In genomic region chr3:123524987-123525386, GRCh38 we compare ENCODE assay signal across 26 cellular contexts. TPM values are rescaled to one million over a fixed set of nuclear protein-coding genes. Genes with fewer than 3 reads are reported as not detected.
A peak's percentile ranks its signal among the peaks of the same experiment; 100 is the strongest.
DNase-seq lines count a peak whose midpoint lies in the region; ATAC-seq, FAIRE-seq and TF ChIP-seq lines count a peak whose summit lies in the region.
"Had no signal": no experiment of that assay in that cellular context is flagged by ENCODE, and none has a peak within 500 bp of the region (broad histone marks: within the 10 kb centered on the region; RNA-seq: fewer than 3 reads in every experiment).

No MANE protein-coding gene starts in this region.

- H4K20me1 ChIP-seq in H9 (ENCODE audit: control insufficient read depth, insufficient read depth, insufficient read length), result no peaks in the 10 kb centered on the region

- H3K36me3 Mint-ChIP-seq in CD4-positive, alpha-beta T cell (ENCODE audit: low read depth), result peaks cover 38% of the 10 kb centered on the region
- H3K36me3 Mint-ChIP-seq in neural crest cell (ENCODE audit: low read depth) (peaks cover 3% of the 10 kb centered on the region), H9 (ENCODE audit: insufficient read depth in 1 of 3, low read depth in 3 of 3) (peaks cover 0 to 12% (median 4%) of the 10 kb centered on the region in 3 experiments; a peak in 4 of 7 replicates)

- FAIRE-seq in GM19239 (lab: Jason Lieb, UNC), result no peak
- FAIRE-seq: A549 had no signal

- no peaks in the 10 kb centered on the region for H3K27me3 ChIP-seq in CD4-positive, alpha-beta T cell (ENCODE audit: control insufficient read depth, insufficient read depth, low read length)
- H3K27me3 ChIP-seq in H9 (ENCODE audit: insufficient read depth, low read length), result no peaks in the 10 kb centered on the region

- no peaks in the 10 kb centered on the region for H3K4me1 ChIP-seq in H9 (ENCODE audit: insufficient read depth, low read length)
- H3K4me1 ChIP-seq: A549 had no signal

- intact Hi-C loops in CD4-positive, alpha-beta T cell (cut with DNase I, micrococcal nuclease), result no loop called here
- intact Hi-C loops in left colon (cut with DNase I, micrococcal nuclease), result no loop called here

- no peak overlapping the region for H2BK5ac ChIP-seq in H9 (ENCODE audit: insufficient read length, low read length)

- no peak overlapping the region for H3K18ac ChIP-seq in H9 (ENCODE audit: insufficient read length, low read depth, low read length)

- H3K9ac ChIP-seq in H9 (ENCODE audit: extremely low read depth, insufficient read length, low read length), result no peak overlapping the region

- no peaks in the 10 kb centered on the region for H3K79me1 ChIP-seq in H9 (ENCODE audit: insufficient read depth, low read depth, low read length, poor library complexity, severe bottlenecking)

- POLR2A ChIA-PET in CD4-positive, alpha-beta T cell (lab: Charles Lee), result no interaction called here

- no peak for TF ChIP-seq CTCF in CD4-positive, alpha-beta T cell (IDR thresholded peaks at IDR 0.05)
- no peak for TF ChIP-seq CTCF in neural crest cell (conservative IDR thresholded peaks at IDR 0.05)
- no peak for TF ChIP-seq CTCF in H9 (conservative IDR thresholded peaks at IDR 0.05)

- H2AK5ac ChIP-seq in H9 (ENCODE audit: insufficient read length, low read length), result no peak overlapping the region

- H3K4me2 ChIP-seq in H9 (ENCODE audit: insufficient read depth, insufficient read length, low read length), result no peak overlapping the region
- H3K4me2 ChIP-seq: A549 had no signal

- H2BK120ac ChIP-seq in H9 (ENCODE audit: low read depth, low read length, poor library complexity, severe bottlenecking), result no peak overlapping the region

- H3K56ac ChIP-seq in H9 (ENCODE audit: insufficient read length, low read depth, low read length), result no peak overlapping the region

- no peak overlapping the region for H3T11ph ChIP-seq in H9 (ENCODE audit: low read length)

- CTCF ChIA-PET in CD4-positive, alpha-beta T cell (lab: Charles Lee), result no interaction called here

- WGBS in H9 (ENCODE audit: extremely low coverage, insufficient read length, low lambda C conversion rate), result no CpG with 5 or more reads among the region's 4 CpGs

- no peak overlapping the region for H3K4me3 Mint-ChIP-seq in CD4-positive, alpha-beta T cell
- H3K4me3 Mint-ChIP-seq in neural crest cell (no peak overlapping the region), H9 (no peak overlapping the region)

- H4K5ac ChIP-seq in H9 (ENCODE audit: insufficient read length, low read depth, low read length), result no peak overlapping the region

- H3K79me2 ChIP-seq in H9 (ENCODE audit: insufficient read depth, low read length), result no peaks in the 10 kb centered on the region

- no peak overlapping the region for H2BK20ac ChIP-seq in H9 (ENCODE audit: low read depth, low read length, poor library complexity, severe bottlenecking)

- H2BK15ac ChIP-seq in H9 (ENCODE audit: low read depth, low read length), result no peak overlapping the region

- no peaks in the 10 kb centered on the region for H3K9me3 Mint-ChIP-seq in CD4-positive, alpha-beta T cell
- H3K9me3 Mint-ChIP-seq in neural crest cell, result no peaks in the 10 kb centered on the region
- no peaks in the 10 kb centered on the region for H3K9me3 Mint-ChIP-seq in H9

- H4K8ac ChIP-seq in H9 (replicated peaks; ENCODE audit: insufficient read length, low read depth, low read length), result no peak overlapping the region

- no peak overlapping the region for H3K4ac ChIP-seq in H9 (ENCODE audit: low read depth, low read length)

- no peak overlapping the region for H3K14ac ChIP-seq in H9 (ENCODE audit: insufficient read depth, low read length)

- H3K27ac Mint-ChIP-seq in CD4-positive, alpha-beta T cell, result peak overlapping the region; percentile 16
- peak overlapping the region; percentile 51 for H3K27ac Mint-ChIP-seq in neural crest cell (ENCODE audit: unreplicated experiment)
- H3K27ac Mint-ChIP-seq in H9, result no peak overlapping the region

- no peak overlapping the region for H4K91ac ChIP-seq in H9 (ENCODE audit: insufficient read length, low read depth, low read length)

- DNase-seq in CD4-positive, alpha-beta T cell, result no peak
- DNase-seq in HuH-7 (ENCODE audit: low spot score) (peak; percentile 39), left colon (peak in 1 of 2 donors; percentile 18), neural crest cell (ENCODE audit: low read depth, low spot score) (no peak), H9 (no peak), GM19239 (ENCODE audit: insufficient read length, low spot score) (no peak)
- DNase-seq: Calu3, DMS79 treated with DMSO at 0.1 percent for 48 hours, GOT3, HCEC 1CT, Karpas-422, NCI-H1092 treated with DMSO at 0.1 percent for 48 hours, NCI-H1436, NCI-H187, NCI-H2081 treated with DMSO at 0.1 percent for 48 hours, NCI-H2171, NCI-H226, NCI-H510A, NCI-H69, SHP77 had no signal

- no peak for ATAC-seq in CD4-positive, alpha-beta T cell (ENCODE audit: poor library complexity)
- ATAC-seq in left colon, result peak; percentile 62
- ATAC-seq in HG03378 (IDR thresholded peaks at IDR 0.05; ENCODE audit: unreplicated experiment), result no peak
- ATAC-seq: A549, Panc1 had no signal

- H3K27me3 Mint-ChIP-seq in CD4-positive, alpha-beta T cell, result no peaks in the 10 kb centered on the region
- no peaks in the 10 kb centered on the region for H3K27me3 Mint-ChIP-seq in neural crest cell (ENCODE audit: low read depth)
- no peaks in the 10 kb centered on the region for H3K27me3 Mint-ChIP-seq in H9 (ENCODE audit: low read depth)

- no peak overlapping the region for H2BK12ac ChIP-seq in H9 (ENCODE audit: insufficient read length, low read depth, low read length)

- no peak overlapping the region for H3K23ac ChIP-seq in H9 (ENCODE audit: insufficient read length, low read depth, low read length)

- H2AFZ ChIP-seq in H9 (ENCODE audit: low read length), result no peak overlapping the region

- peaks cover 67% of the 10 kb centered on the region for H3K4me1 Mint-ChIP-seq in CD4-positive, alpha-beta T cell (ENCODE audit: low read depth)
- H3K4me1 Mint-ChIP-seq in neural crest cell, result peaks cover 6% of the 10 kb centered on the region
- peaks cover 0 to 6% of the 10 kb centered on the region in 2 experiments; a peak in 2 of 4 replicates for H3K4me1 Mint-ChIP-seq in H9

- no peak overlapping the region for H3K27ac ChIP-seq in CD4-positive, alpha-beta T cell (ENCODE audit: low read depth, low read length)
- no peak overlapping the region for H3K27ac ChIP-seq in H9 (ENCODE audit: insufficient read length, low read depth, low read length)
- H3K27ac ChIP-seq: A549, C4-2B, HL-60, RWPE1 had no signal

- H3K9me3 ChIP-seq in CD4-positive, alpha-beta T cell (ENCODE audit: control insufficient read depth, low read length), result no peaks in the 10 kb centered on the region
- H3K9me3 ChIP-seq in H9 (ENCODE audit: control insufficient read depth, low read depth, low read length), result no peaks in the 10 kb centered on the region
- H3K9me3 ChIP-seq: A549 had no signal

- H3K23me2 ChIP-seq in H9 (ENCODE audit: insufficient read length, low read depth, low read length, poor library complexity, severe bottlenecking), result no peaks in the 10 kb centered on the region

RNA-seq across cellular contexts. Expression of gene HACD2, which starts 59.9 kb away (rescaled TPM):
- total RNA-seq in CD4-positive, alpha-beta T cell, result 10 to 100 TPM; 12.1 to 13.3 TPM
- 10 to 100 TPM; 60.8 to 63.5 TPM for total RNA-seq in left colon
- total RNA-seq in neural crest cell, result 26.4 and 26.5 TPM in 2 replicates
- total RNA-seq in H9 (2021), result 27.4 and 28.4 TPM in 2 replicates

Comparison
In these comparisons a context has a peak if more than half of its experiments do, and no peak if none do; other contexts are left out.
1. H3K27ac Mint-ChIP-seq: peak in CD4-positive, alpha-beta T cell (single experiment) and neural crest cell (single experiment); none in H9 (0 of 3).